Comparison of ENCODE assay signal across 20 cellular contexts in genomic region chr17:61048398-61049106, GRCh38.
DNase-seq lines count a peak whose midpoint lies in the region; ATAC-seq and TF ChIP-seq lines count a peak whose summit lies in the region.
"Had no signal": no experiment of that assay in that cellular context is flagged by ENCODE, and none has a peak within 500 bp of the region (broad histone marks: within the 10 kb centered on the region; RNA-seq: fewer than 3 reads in every experiment).

No MANE protein-coding gene starts in this region.

- H3K4me1 Mint-ChIP-seq in stimulated activated naive CD8-positive, alpha-beta T cell treated with anti-CD3 and anti-CD28 coated beads, Interleukin-15, amount 100 ng/mL, for 72 hours: peaks cover 11% of the 10 kb centered on the region
- H3K4me1 Mint-ChIP-seq: CD14-positive monocyte had no signal

- in situ Hi-C loops in HAP-1 (cut with MboI; ENCODE audit: low sequenced_read_pairs): no loop called here

- no peak overlapping the region for H4K8ac ChIP-seq in mesenchymal stem cell (ENCODE audit: low read length)

- H3K9me3 Mint-ChIP-seq in stimulated activated naive CD8-positive, alpha-beta T cell treated with anti-CD3 and anti-CD28 coated beads, Interleukin-15, amount 100 ng/mL, for 72 hours: no peaks in the 10 kb centered on the region
- H3K9me3 Mint-ChIP-seq: CD14-positive monocyte had no signal

- H2BK15ac ChIP-seq in mesenchymal stem cell (ENCODE audit: low read depth, poor library complexity, severe bottlenecking): no peak overlapping the region

- H3K9ac ChIP-seq in mesenchymal stem cell (ENCODE audit: low read length): no peak overlapping the region

- H3K4me1 ChIP-seq in mesenchymal stem cell (ENCODE audit: control insufficient read depth, insufficient read depth, low read depth, low read length) (no peaks in the 10 kb centered on the region), HAP-1 (no peaks in the 10 kb centered on the region)
- H3K4me1 ChIP-seq: A549, Caco-2 had no signal

- no peak overlapping the region for H3K4me3 Mint-ChIP-seq in stimulated activated naive CD8-positive, alpha-beta T cell treated with anti-CD3 and anti-CD28 coated beads, Interleukin-15, amount 100 ng/mL, for 72 hours
- H3K4me3 Mint-ChIP-seq: CD14-positive monocyte had no signal

- no peak overlapping the region for H3K4me2 ChIP-seq in mesenchymal stem cell (ENCODE audit: low read length, poor library complexity, severe bottlenecking)
- H3K4me2 ChIP-seq: A549 had no signal

- peak; percentile 78 for ATAC-seq in stimulated activated naive CD8-positive, alpha-beta T cell treated with anti-CD3 and anti-CD28 coated beads, Interleukin-15, amount 100 ng/mL, for 72 hours
- no peak for ATAC-seq in stimulated activated naive CD8-positive, alpha-beta T cell treated with anti-CD3 and anti-CD28 coated beads, Interleukin-15, Interleukin-2, amounts not matched to agents 100 U/mL and 50 U/mL, for 24 hours
- ATAC-seq in HG02852 (IDR thresholded peaks at IDR 0.05; ENCODE audit: unreplicated experiment) (no peak), HG03025 (IDR thresholded peaks at IDR 0.05; ENCODE audit: low FRiP score, unreplicated experiment) (no peak)
- ATAC-seq: A549, PC-3, Right ventricle myocardium inferior had no signal

- DNase-seq in stimulated activated naive CD8-positive, alpha-beta T cell treated with anti-CD3 and anti-CD28 coated beads, Interleukin-15, amount 100 ng/mL, for 72 hours: no peak
- DNase-seq in stimulated activated naive CD8-positive, alpha-beta T cell treated with anti-CD3 and anti-CD28 coated beads, Interleukin-15, Interleukin-2, amounts not matched to agents 100 U/mL and 50 U/mL, for 24 hours: no peak
- DNase-seq in choroid plexus epithelial cell (ENCODE audit: low read depth): peak; percentile 11
- peak; percentile 11 for DNase-seq in mesenchymal stem cell
- no peak for DNase-seq in HAP-1 (ENCODE audit: low spot score in 2 of 2)
- DNase-seq in NK-92 (lab: John Stamatoyannopoulos, UW; ENCODE audit: unreplicated experiment): no peak
- DNase-seq: Caco-2; DMS53; HCEC 1CT; NCI-H1048; NCI-H146; NCI-H2227 treated with DMSO at 0.1 percent for 48 hours; NCI-H526 treated with DMSO at 0.1 percent for 48 hours; NK-92 treated with Interleukin-12 subunit alpha and Interleukin-12 subunit beta, amount 100 ng/mL, for 24 hours; PC-3 had no signal

- H3K36me3 ChIP-seq in mesenchymal stem cell (ENCODE audit: control insufficient read depth in 1 of 2, insufficient read depth in 2 of 2, low read depth in 1 of 2, low read length in 2 of 2) (no peaks in the 10 kb centered on the region), HAP-1 (replicated peaks) (no peaks in the 10 kb centered on the region)

- peak overlapping the region in 1 of 2 donors; percentile 32 for H3K27ac Mint-ChIP-seq in stimulated activated naive CD8-positive, alpha-beta T cell treated with anti-CD3 and anti-CD28 coated beads, Interleukin-15, amount 100 ng/mL, for 72 hours
- H3K27ac Mint-ChIP-seq: CD14-positive monocyte had no signal

- no peak overlapping the region for H2BK12ac ChIP-seq in mesenchymal stem cell (ENCODE audit: low read length in 2 of 2)

- H3K18ac ChIP-seq in mesenchymal stem cell (ENCODE audit: low read depth in 1 of 2, low read length in 2 of 2): no peak overlapping the region

- H4K91ac ChIP-seq in mesenchymal stem cell (ENCODE audit: low read length): no peak overlapping the region

- WGBS in mesenchymal stem cell: 96% methylated on average over 1 of the region's 3 CpGs

- no peak overlapping the region for H2AFZ ChIP-seq in mesenchymal stem cell (ENCODE audit: low read depth, low read length)

- no peak overlapping the region for H3K4me3 ChIP-seq in choroid plexus epithelial cell (ENCODE audit: low read depth, low read length)
- no peak overlapping the region for H3K4me3 ChIP-seq in mesenchymal stem cell (ENCODE audit: insufficient read depth in 1 of 2, low read depth in 1 of 2, low read length in 2 of 2)
- no peak overlapping the region for H3K4me3 ChIP-seq in HAP-1
- H3K4me3 ChIP-seq: A549 had no signal

- H3K14ac ChIP-seq in mesenchymal stem cell (ENCODE audit: low read length in 2 of 2): no peak overlapping the region

- no peaks in the 10 kb centered on the region for H3K9me3 ChIP-seq in mesenchymal stem cell (ENCODE audit: control insufficient read depth, low read length)
- no peaks in the 10 kb centered on the region for H3K9me3 ChIP-seq in HAP-1
- H3K9me3 ChIP-seq: A549, Caco-2 had no signal

- no peak overlapping the region for H3K27ac ChIP-seq in mesenchymal stem cell (ENCODE audit: low read length, poor library complexity, severe bottlenecking)
- H3K27ac ChIP-seq: A549 had no signal

- H3K4ac ChIP-seq in mesenchymal stem cell (ENCODE audit: low read depth in 1 of 2, low read length in 2 of 2): no peak overlapping the region

- H3K23ac ChIP-seq in mesenchymal stem cell (ENCODE audit: low read length in 2 of 2): no peak overlapping the region

- H2BK120ac ChIP-seq in mesenchymal stem cell (ENCODE audit: low read depth, low read length): no peak overlapping the region

- no peak for TF ChIP-seq CTCF in choroid plexus epithelial cell (conservative IDR thresholded peaks at IDR 0.05; ENCODE audit: low read depth, low read length)

- no peak overlapping the region for H2AK5ac ChIP-seq in mesenchymal stem cell (ENCODE audit: low read length, severe bottlenecking)

- H2BK5ac ChIP-seq in mesenchymal stem cell (ENCODE audit: low read depth, low read length, poor library complexity, severe bottlenecking): no peak overlapping the region

- H3K79me1 ChIP-seq in mesenchymal stem cell (replicated peaks; ENCODE audit: low read length, poor library complexity, severe bottlenecking): no peaks in the 10 kb centered on the region

- H3K27me3 Mint-ChIP-seq in stimulated activated naive CD8-positive, alpha-beta T cell treated with anti-CD3 and anti-CD28 coated beads, Interleukin-15, amount 100 ng/mL, for 72 hours: no peaks in the 10 kb centered on the region

- H3K27me3 ChIP-seq in mesenchymal stem cell (ENCODE audit: control insufficient read depth in 1 of 2, insufficient read depth in 1 of 2, low read length in 2 of 2) (no peaks in the 10 kb centered on the region), HAP-1 (ENCODE audit: low read depth) (no peaks in the 10 kb centered on the region)

Comparison
In these comparisons a context has a peak if more than half of its experiments do, and no peak if none do; other contexts are left out.
1. DNase-seq: peak in choroid plexus epithelial cell (single experiment) and mesenchymal stem cell (single experiment); none in stimulated activated naive CD8-positive, alpha-beta T cell treated with anti-CD3 and anti-CD28 coated beads, Interleukin-15, amount 100 ng/mL, for 72 hours (0 of 2), stimulated activated naive CD8-positive, alpha-beta T cell treated with anti-CD3 and anti-CD28 coated beads, Interleukin-15, Interleukin-2, amounts not matched to agents 100 U/mL and 50 U/mL, for 24 hours (single experiment), HAP-1 (0 of 2) and NK-92 (single experiment).